ENCODE assay signal across 10 cellular contexts in genomic region chrX:45714864-45715263, GRCh38.
DNase-seq lines count a peak whose midpoint lies in the region; ATAC-seq and TF ChIP-seq lines count a peak whose summit lies in the region.
"Had no signal": no experiment of that assay in that cellular context is flagged by ENCODE, and none has a peak within 500 bp of the region (broad histone marks: within the 10 kb centered on the region; RNA-seq: fewer than 3 reads in every experiment).

No MANE protein-coding gene starts in this region.

- no peak for TF ChIP-seq CTCF in neutrophil (IDR thresholded peaks at IDR 0.05)

- no peaks in the 10 kb centered on the region for H3K27me3 Mint-ChIP-seq in activated naive CD8-positive, alpha-beta T cell treated with anti-CD3 and anti-CD28 coated beads, Interleukin-2, amount 50 U/mL, for 24 hours

- H3K36me3 Mint-ChIP-seq in activated naive CD8-positive, alpha-beta T cell treated with anti-CD3 and anti-CD28 coated beads, Interleukin-2, amount 50 U/mL, for 24 hours (ENCODE audit: low read depth), result peaks cover 2% of the 10 kb centered on the region

- peaks cover 91% of the 10 kb centered on the region for H3K4me1 Mint-ChIP-seq in activated naive CD8-positive, alpha-beta T cell treated with anti-CD3 and anti-CD28 coated beads, Interleukin-2, amount 50 U/mL, for 24 hours

- peak overlapping the region; percentile 27 for H3K4me3 Mint-ChIP-seq in activated naive CD8-positive, alpha-beta T cell treated with anti-CD3 and anti-CD28 coated beads, Interleukin-2, amount 50 U/mL, for 24 hours
- H3K4me3 Mint-ChIP-seq: dendritic cell treated with granulocyte-macrophage colony-stimulating factor and Interleukin-4, amounts not matched to agents 40 ng/mL and 50 ng/mL, for 4 days had no signal

- H3K27ac ChIP-seq in neutrophil, result peak overlapping the region; percentile 63
- H3K27ac ChIP-seq: suprapubic skin had no signal

- peaks cover 14 to 15% of the 10 kb centered on the region in 2 experiments for H3K4me1 ChIP-seq in neutrophil (ENCODE audit: control insufficient read depth in 1 of 2, insufficient read depth in 1 of 2, low read depth in 1 of 2, low read length in 1 of 2)

- no peaks in the 10 kb centered on the region for H3K9me3 ChIP-seq in neutrophil
- H3K9me3 ChIP-seq: suprapubic skin had no signal

- no peaks in the 10 kb centered on the region for H3K36me3 ChIP-seq in neutrophil
- H3K36me3 ChIP-seq: suprapubic skin had no signal

- no peaks in the 10 kb centered on the region for H3K9me3 Mint-ChIP-seq in activated naive CD8-positive, alpha-beta T cell treated with anti-CD3 and anti-CD28 coated beads, Interleukin-2, amount 50 U/mL, for 24 hours
- H3K9me3 Mint-ChIP-seq: dendritic cell treated with granulocyte-macrophage colony-stimulating factor and Interleukin-4, amounts not matched to agents 40 ng/mL and 50 ng/mL, for 4 days had no signal

- peak; percentile 71 for DNase-seq in Daoy (ENCODE audit: low read depth)
- DNase-seq in activated naive CD8-positive, alpha-beta T cell treated with anti-CD3 and anti-CD28 coated beads, Interleukin-2, amount 50 U/mL, for 24 hours, result peak; percentile 16
- no peak for DNase-seq in stimulated activated naive CD4-positive, alpha-beta T cell treated with Interleukin-2 at 50 U/mL for 16 hours (lab: John Stamatoyannopoulos, UW)
- no peak for DNase-seq in 8988T

- peak overlapping the region; percentile 89 for H3K27ac Mint-ChIP-seq in activated naive CD8-positive, alpha-beta T cell treated with anti-CD3 and anti-CD28 coated beads, Interleukin-2, amount 50 U/mL, for 24 hours
- H3K27ac Mint-ChIP-seq: dendritic cell treated with granulocyte-macrophage colony-stimulating factor and Interleukin-4, amounts not matched to agents 40 ng/mL and 50 ng/mL, for 4 days had no signal

- no peaks in the 10 kb centered on the region for H3K27me3 ChIP-seq in neutrophil
- H3K27me3 ChIP-seq: suprapubic skin had no signal

- no peak overlapping the region for H3K4me3 ChIP-seq in neutrophil (ENCODE audit: low read depth in 1 of 2, low read length in 1 of 2)
- H3K4me3 ChIP-seq: suprapubic skin had no signal

- ATAC-seq in HG02884 (IDR thresholded peaks at IDR 0.05; ENCODE audit: unreplicated experiment), result peak; percentile 33
- peak; percentile 9 for ATAC-seq in activated naive CD8-positive, alpha-beta T cell treated with anti-CD3 and anti-CD28 coated beads, Interleukin-2, amount 50 U/mL, for 24 hours
- no peak for ATAC-seq in GM19023 (IDR thresholded peaks at IDR 0.05; ENCODE audit: unreplicated experiment)
- no peak for ATAC-seq in HG02981 (IDR thresholded peaks at IDR 0.05; ENCODE audit: unreplicated experiment)

Comparison
In these comparisons a context has a peak if more than half of its experiments do, and no peak if none do; other contexts are left out.
1. DNase-seq: peak in Daoy (single experiment) and activated naive CD8-positive, alpha-beta T cell treated with anti-CD3 and anti-CD28 coated beads, Interleukin-2, amount 50 U/mL, for 24 hours (single experiment); none in stimulated activated naive CD4-positive, alpha-beta T cell treated with Interleukin-2 at 50 U/mL for 16 hours (single experiment) and 8988T (single experiment).
2. ATAC-seq: peak in HG02884 (single experiment) and activated naive CD8-positive, alpha-beta T cell treated with anti-CD3 and anti-CD28 coated beads, Interleukin-2, amount 50 U/mL, for 24 hours (single experiment); none in GM19023 (single experiment) and HG02981 (single experiment).